Comparison of ENCODE assay signal across 1 cellular context in genomic region chr1:20584890-20585289, GRCh38.
TF ChIP-seq lines count a peak whose summit lies in the region.

No MANE protein-coding gene starts in this region.

TF ChIP-seq in HepG2, 621 proteins besides CTCF, POLR2A, EP300 and RAD21:
- TF ChIP-seq ZNF329 (CRISPR knock-in tag; IDR thresholded peaks at IDR 0.05; ENCODE audit: low read depth), result peak; percentile 85; the same call in 1 of the 2 replicates
- peak; percentile 92 for TF ChIP-seq MAFF (IDR thresholded peaks at IDR 0.05; ENCODE audit: low read depth, low read length)
- TF ChIP-seq ZNF382 (CRISPR knock-in tag; IDR thresholded peaks at IDR 0.05; ENCODE audit: borderline replicate concordance), result no peak
- no peak for TF ChIP-seq DDIT3 (CRISPR knock-in tag; IDR thresholded peaks at IDR 0.05)
- no peak for TF ChIP-seq ZNF597 (CRISPR knock-in tag; IDR thresholded peaks at IDR 0.05)
- TF ChIP-seq NFE2 (CRISPR knock-in tag; IDR thresholded peaks at IDR 0.05), result peak; percentile 71; the same call in 1 of the 2 replicates
- no peak for TF ChIP-seq TEAD3 (CRISPR knock-in tag; optimal IDR thresholded peaks at IDR 0.05; ENCODE audit: borderline replicate concordance)
- no peak for TF ChIP-seq ZBTB34 (CRISPR knock-in tag; IDR thresholded peaks at IDR 0.05)
- TF ChIP-seq MAFK (conservative IDR thresholded peaks at IDR 0.05 in 1 of 2, IDR thresholded peaks at IDR 0.05 in 1 of 2; ENCODE audit: low read length in 2 of 2), result peak; percentile 94 to 95
- TF ChIP-seq POGZ (CRISPR knock-in tag; IDR thresholded peaks at IDR 0.05), result no peak
- no peak for TF ChIP-seq JDP2 (CRISPR knock-in tag; IDR thresholded peaks at IDR 0.05; ENCODE audit: borderline replicate concordance)
